ENCODE assay signal across 11 cellular contexts in genomic region chr2:171318463-171318934, GRCh38.
DNase-seq lines count a peak whose midpoint lies in the region; ATAC-seq, FAIRE-seq and TF ChIP-seq lines count a peak whose summit lies in the region.
"Had no signal": no experiment of that assay in that cellular context is flagged by ENCODE, and none has a peak within 500 bp of the region (broad histone marks: within the 10 kb centered on the region; RNA-seq: fewer than 3 reads in every experiment).

No MANE protein-coding gene starts in this region.

- peaks cover 11% of the 10 kb centered on the region for H3K4me1 ChIP-seq in astrocyte (ENCODE audit: insufficient read depth, low read length)

- peak overlapping the region; percentile 40 for H3K4me2 ChIP-seq in astrocyte (ENCODE audit: low read length)

- no peak overlapping the region for H3K9ac ChIP-seq in astrocyte (ENCODE audit: low read length)

- H3K4me3 ChIP-seq in astrocyte (ENCODE audit: insufficient read depth, low read depth, low read length) = no peak overlapping the region
- H3K4me3 ChIP-seq: heart left ventricle had no signal

- H3K9me3 ChIP-seq in astrocyte (ENCODE audit: insufficient read depth, low read depth, low read length) = no peaks in the 10 kb centered on the region
- H3K9me3 ChIP-seq: heart left ventricle had no signal

- H3K9me3 Mint-ChIP-seq in astrocyte (ENCODE audit: unreplicated experiment) (no peaks in the 10 kb centered on the region), type B pancreatic cell (no peaks in the 10 kb centered on the region)

- no peak for FAIRE-seq in astrocyte (lab: Jason Lieb, UNC)
- FAIRE-seq: HTR-8/SVneo had no signal

- no peaks in the 10 kb centered on the region for H3K79me2 ChIP-seq in astrocyte (ENCODE audit: insufficient read depth, low read length)

- no peaks in the 10 kb centered on the region for H3K27me3 ChIP-seq in astrocyte (ENCODE audit: insufficient read depth, low read length)
- H3K27me3 ChIP-seq: heart left ventricle had no signal

- peaks cover 31% of the 10 kb centered on the region for H3K4me1 Mint-ChIP-seq in astrocyte (ENCODE audit: low read depth, unreplicated experiment)
- H3K4me1 Mint-ChIP-seq in type B pancreatic cell (ENCODE audit: unreplicated experiment) = peaks cover 7% of the 10 kb centered on the region

- H3K27me3 Mint-ChIP-seq in astrocyte (ENCODE audit: low read depth, unreplicated experiment) = no peaks in the 10 kb centered on the region
- H3K27me3 Mint-ChIP-seq in type B pancreatic cell = no peaks in the 10 kb centered on the region

- TF ChIP-seq CTCF in astrocyte (IDR thresholded peaks at IDR 0.05; ENCODE audit: insufficient read depth, low read depth, low read length) (no peak), type B pancreatic cell (conservative IDR thresholded peaks at IDR 0.05) (no peak)

- H3K27ac ChIP-seq in astrocyte (ENCODE audit: low read depth, low read length) = no peak overlapping the region

- peak; percentile 12 for DNase-seq in stimulated activated CD4-positive, alpha-beta T cell treated with anti-CD3 and anti-CD28 coated beads, Interleukin-1b, Interleukin-23, amount 100 ng/mL, for 48 hours
- no peak for DNase-seq in stimulated activated CD4-positive, alpha-beta T cell treated with anti-CD3 and anti-CD28 coated beads, Interleukin-4, amount 100 ng/mL, for 4 hours
- DNase-seq in astrocyte (ENCODE audit: low read depth) (peak; percentile 26), medulla oblongata (ENCODE audit: extremely low spot score) (peak; percentile 85), type B pancreatic cell (ENCODE audit: extremely low spot score, unreplicated experiment) (no peak), NCI-H748 treated with DMSO at 0.1 percent for 48 hours (lab: John Stamatoyannopoulos, UW) (no peak)

- H3K36me3 ChIP-seq in astrocyte (ENCODE audit: insufficient read depth, low read length) = no peaks in the 10 kb centered on the region

- H3K27ac Mint-ChIP-seq in astrocyte (ENCODE audit: unreplicated experiment) = peak overlapping the region; percentile 90
- H3K27ac Mint-ChIP-seq in type B pancreatic cell = peak overlapping the region; percentile 21

- H3K36me3 Mint-ChIP-seq in astrocyte (ENCODE audit: low read depth, unreplicated experiment) (peaks cover 18% of the 10 kb centered on the region), type B pancreatic cell (peaks cover 16% of the 10 kb centered on the region)

- peak overlapping the region; percentile 66 for H3K4me3 Mint-ChIP-seq in astrocyte (ENCODE audit: unreplicated experiment)
- H3K4me3 Mint-ChIP-seq in type B pancreatic cell = no peak overlapping the region
- H3K4me3 Mint-ChIP-seq: CD14-positive monocyte had no signal

- ATAC-seq in HG03378 (IDR thresholded peaks at IDR 0.05; ENCODE audit: unreplicated experiment) = no peak
- no peak for ATAC-seq in GM19452 (IDR thresholded peaks at IDR 0.05; ENCODE audit: unreplicated experiment)

- no peaks in the 10 kb centered on the region for H4K20me1 ChIP-seq in astrocyte (ENCODE audit: insufficient read depth, low read length)

- peak overlapping the region; percentile 24 for H2AFZ ChIP-seq in astrocyte (ENCODE audit: low read depth, low read length)

Comparison
In these comparisons a context has a peak if more than half of its experiments do, and no peak if none do; other contexts are left out.
1. DNase-seq: peak in stimulated activated CD4-positive, alpha-beta T cell treated with anti-CD3 and anti-CD28 coated beads, Interleukin-1b, Interleukin-23, amount 100 ng/mL, for 48 hours (single experiment), astrocyte (single experiment) and medulla oblongata (single experiment); none in stimulated activated CD4-positive, alpha-beta T cell treated with anti-CD3 and anti-CD28 coated beads, Interleukin-4, amount 100 ng/mL, for 4 hours (0 of 2), type B pancreatic cell (single experiment) and NCI-H748 treated with DMSO at 0.1 percent for 48 hours (single experiment).